Comparison of ENCODE assay signal across 1 cellular context in genomic region chr5:172868436-172868923, GRCh38.
TF ChIP-seq lines count a peak whose summit lies in the region.

No MANE protein-coding gene starts in this region.

TF ChIP-seq in HepG2, 621 proteins besides CTCF, POLR2A, EP300 and RAD21 (continued from another document and continues in another):
- TF ChIP-seq ZNF407 (CRISPR knock-in tag; IDR thresholded peaks at IDR 0.05; ENCODE audit: not compliant biosample characterization): no peak
- no peak for TF ChIP-seq MED13 (CRISPR knock-in tag; IDR thresholded peaks at IDR 0.05)
- TF ChIP-seq PRDM10 (CRISPR knock-in tag; IDR thresholded peaks at IDR 0.05; ENCODE audit: low read depth): no peak
- no peak; the same call in 1 of the 2 replicates for TF ChIP-seq NFIC (IDR thresholded peaks at IDR 0.05; ENCODE audit: low read length)
- TF ChIP-seq NFE2L2 (IDR thresholded peaks at IDR 0.05; ENCODE audit: low read length): no peak
- TF ChIP-seq ZNF552 (CRISPR knock-in tag; IDR thresholded peaks at IDR 0.05; ENCODE audit: borderline replicate concordance): no peak
- no peak for TF ChIP-seq POLR2AphosphoS2 (IDR thresholded peaks at IDR 0.05; ENCODE audit: low read depth, low read length)
- TF ChIP-seq ZNF704 (CRISPR knock-in tag; IDR thresholded peaks at IDR 0.05; ENCODE audit: borderline replicate concordance): no peak
- 0 out of 2 replicates have a peak, but pooled peaks have one; percentile 38 for TF ChIP-seq BCL3 (CRISPR knock-in tag; IDR thresholded peaks at IDR 0.05)
- 0 out of 2 replicates have a peak, but pooled peaks have one; percentile 29 for TF ChIP-seq ZBTB43 (CRISPR knock-in tag; conservative IDR thresholded peaks at IDR 0.05)
- no peak for TF ChIP-seq NFRKB (IDR thresholded peaks at IDR 0.05)
- no peak for TF ChIP-seq ZNF354B (CRISPR knock-in tag; IDR thresholded peaks at IDR 0.05)
- no peak for TF ChIP-seq GRHL1 (CRISPR knock-in tag; conservative IDR thresholded peaks at IDR 0.05)
- no peak for TF ChIP-seq DMTF1 (CRISPR knock-in tag; IDR thresholded peaks at IDR 0.05)
- TF ChIP-seq ZBTB37 (CRISPR knock-in tag; IDR thresholded peaks at IDR 0.05): no peak
- TF ChIP-seq THAP9 (CRISPR knock-in tag; IDR thresholded peaks at IDR 0.05; ENCODE audit: borderline replicate concordance): no peak
- no peak for TF ChIP-seq CENPBD1 (CRISPR knock-in tag; IDR thresholded peaks at IDR 0.05; ENCODE audit: borderline replicate concordance, low read depth)
- TF ChIP-seq SOX13 (IDR thresholded peaks at IDR 0.05): no peak
- peak in 1 of 2 experiments; percentile 66; a peak in 2 of 4 replicates for TF ChIP-seq SOX13 (CRISPR knock-in tag; conservative IDR thresholded peaks at IDR 0.05 in 1 of 2, IDR thresholded peaks at IDR 0.05 in 1 of 2)
- TF ChIP-seq RFX1 (IDR thresholded peaks at IDR 0.05): no peak
- no peak for TF ChIP-seq ZSCAN12 (CRISPR knock-in tag; IDR thresholded peaks at IDR 0.05)
